In the genomic region with DNA sequence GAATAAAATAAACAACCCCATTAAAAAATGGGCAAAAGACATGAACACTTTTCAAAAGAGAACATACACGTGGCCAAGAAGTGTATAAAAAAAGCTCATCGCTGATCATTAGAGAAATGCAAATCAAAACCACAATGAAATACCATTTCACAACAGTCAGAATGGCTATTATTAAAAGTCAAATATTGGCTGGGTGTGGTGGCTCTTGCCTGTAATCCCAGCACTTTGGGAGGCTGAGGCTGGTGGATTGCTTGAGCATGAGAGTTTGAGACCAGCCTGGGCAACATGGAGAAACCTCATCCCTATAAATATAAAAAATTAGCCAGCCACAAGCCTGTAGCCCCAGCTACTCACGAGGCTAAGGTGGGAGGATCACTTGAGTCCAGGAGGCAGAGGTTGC, we compare ENCODE assay signal across 34 cellular contexts.
"Had no signal": no experiment of that assay in that cellular context is flagged by ENCODE, and none has a peak within 500 bp of the region (broad histone marks: within the 10 kb centered on the region; RNA-seq: fewer than 3 reads in every experiment).

No MANE protein-coding gene starts in this region.

- H3K27ac ChIP-seq: ascending aorta, body of pancreas, breast epithelium, PC-9, RWPE1 had no signal

- H3K4me1 ChIP-seq: ascending aorta, body of pancreas, breast epithelium had no signal

- H3K36me3 ChIP-seq: ascending aorta, breast epithelium, MG63 had no signal

- H3K9me3 Mint-ChIP-seq: activated CD4-positive, alpha-beta T cell treated with anti-CD3 and anti-CD28 coated beads, Interleukin-2, amount 10 ng/mL, durations not matched to agents 24 days and 14 days had no signal

- H3K4me2 ChIP-seq: PC-9 had no signal

- H3K36me3 Mint-ChIP-seq: activated naive CD4-positive, alpha-beta T cell treated with anti-CD3 and anti-CD28 coated beads, Interleukin-2, amount 50 U/mL, for 24 hours; activated naive CD8-positive, alpha-beta T cell treated with anti-CD3 and anti-CD28 coated beads, Interleukin-2, amount 10 ng/mL, durations not matched to agents 7 days and 5 days had no signal

- ATAC-seq: activated CD8-positive, alpha-beta T cell treated with anti-CD3 and anti-CD28 coated beads for 36 hours; activated T-cell treated with anti-CD3 and anti-CD28 coated beads, Interleukin-2, amount 50 U/mL, for 72 hours; activated T-helper 17 cell treated with anti-CD3 and anti-CD28 coated beads, Interleukin-2, amount 50 U/mL, for 72 hours; body of pancreas; Right ventricle myocardium inferior; SK-N-SH treated with all-trans-retinoic acid at 6 μM for 48 hours; T-cell; T-helper 17 cell had no signal

- H3K4me3 Mint-ChIP-seq: activated CD4-positive, alpha-beta T cell treated with anti-CD3 and anti-CD28 coated beads, Interleukin-2, amount 10 ng/mL, durations not matched to agents 24 days and 14 days; activated CD8-positive, alpha-beta T cell treated with anti-CD3 and anti-CD28 coated beads for 36 hours; activated naive CD4-positive, alpha-beta T cell treated with anti-CD3 and anti-CD28 coated beads, Interleukin-2, amount 50 U/mL, for 24 hours; activated naive CD8-positive, alpha-beta T cell treated with anti-CD3 and anti-CD28 coated beads, Interleukin-2, amount 10 ng/mL, durations not matched to agents 7 days and 5 days; activated T-cell treated with anti-CD3 and anti-CD28 coated beads, Interleukin-2, amount 50 U/mL, for 72 hours; activated T-helper 17 cell treated with anti-CD3 and anti-CD28 coated beads, Interleukin-2, amount 50 U/mL, for 72 hours; T-cell; T-helper 17 cell had no signal

- H3K9me3 ChIP-seq: ascending aorta, body of pancreas, breast epithelium, MG63 had no signal

- H3K4me3 ChIP-seq: ascending aorta, body of pancreas, breast epithelium, MG63, PC-9 had no signal

- H3K27me3 Mint-ChIP-seq: activated CD4-positive, alpha-beta T cell treated with anti-CD3 and anti-CD28 coated beads, Interleukin-2, amount 10 ng/mL, durations not matched to agents 24 days and 14 days; activated CD8-positive, alpha-beta T cell treated with anti-CD3 and anti-CD28 coated beads for 36 hours; activated naive CD4-positive, alpha-beta T cell treated with anti-CD3 and anti-CD28 coated beads, Interleukin-2, amount 50 U/mL, for 24 hours; activated T-helper 17 cell treated with anti-CD3 and anti-CD28 coated beads, Interleukin-2, amount 50 U/mL, for 72 hours; T-cell; T-helper 17 cell had no signal

- FAIRE-seq: RCC 7860 had no signal

- H3K27ac Mint-ChIP-seq: activated CD4-positive, alpha-beta T cell treated with anti-CD3 and anti-CD28 coated beads, Interleukin-2, amount 10 ng/mL, durations not matched to agents 24 days and 14 days; activated CD8-positive, alpha-beta T cell treated with anti-CD3 and anti-CD28 coated beads for 36 hours; activated naive CD4-positive, alpha-beta T cell treated with anti-CD3 and anti-CD28 coated beads, Interleukin-2, amount 50 U/mL, for 24 hours; activated naive CD8-positive, alpha-beta T cell treated with anti-CD3 and anti-CD28 coated beads, Interleukin-2, amount 10 ng/mL, durations not matched to agents 7 days and 5 days; activated T-cell treated with anti-CD3 and anti-CD28 coated beads, Interleukin-2, amount 50 U/mL, for 72 hours; activated T-helper 17 cell treated with anti-CD3 and anti-CD28 coated beads, Interleukin-2, amount 50 U/mL, for 72 hours; T-cell had no signal

- H2AFZ ChIP-seq: PC-9 had no signal

- H3K27me3 ChIP-seq: ascending aorta, body of pancreas, breast epithelium, MG63 had no signal

- DNase-seq: activated CD4-positive, alpha-beta T cell treated with anti-CD3 and anti-CD28 coated beads, Interleukin-2, amount 10 ng/mL, durations not matched to agents 24 days and 14 days; activated CD4-positive, alpha-beta T cell treated with anti-CD3 and anti-CD28 coated beads, Interleukin-2, amount 50 U/mL, for 4 hours; activated CD8-positive, alpha-beta T cell treated with anti-CD3 and anti-CD28 coated beads for 36 hours; activated effector memory CD4-positive, alpha-beta T cell treated with anti-CD3 and anti-CD28 coated beads, Interleukin-2, amount 50 U/mL, for 16 hours; activated naive CD4-positive, alpha-beta T cell; activated naive CD8-positive, alpha-beta T cell treated with anti-CD3 and anti-CD28 coated beads, Interleukin-2, amount 10 ng/mL, durations not matched to agents 7 days and 5 days; activated T-cell treated with anti-CD3 and anti-CD28 coated beads, Interleukin-2, amount 50 U/mL, for 1 hour; activated T-cell treated with anti-CD3 and anti-CD28 coated beads, Interleukin-2, amount 50 U/mL, for 72 hours; amygdala; body of pancreas; cerebellar nuclear complex; Karpas-422; MG63; MV-4-11; NCI-H1092; NCI-H1436 treated with DMSO at 0.1 percent for 48 hours; NCI-H1694 treated with DMSO at 0.1 percent for 48 hours; NCI-H2029; NCI-H345; NCI-H524 treated with DMSO at 0.1 percent for 48 hours; NK-92 treated with Interleukin-12 subunit alpha and Interleukin-12 subunit beta, amount 100 ng/mL, for 24 hours; PC-9; SIG-M5; T-cell; T-helper 17 cell; T-helper 9 cell had no signal
